Comparison of ENCODE assay signal across 1 cellular context in the genomic region with DNA sequence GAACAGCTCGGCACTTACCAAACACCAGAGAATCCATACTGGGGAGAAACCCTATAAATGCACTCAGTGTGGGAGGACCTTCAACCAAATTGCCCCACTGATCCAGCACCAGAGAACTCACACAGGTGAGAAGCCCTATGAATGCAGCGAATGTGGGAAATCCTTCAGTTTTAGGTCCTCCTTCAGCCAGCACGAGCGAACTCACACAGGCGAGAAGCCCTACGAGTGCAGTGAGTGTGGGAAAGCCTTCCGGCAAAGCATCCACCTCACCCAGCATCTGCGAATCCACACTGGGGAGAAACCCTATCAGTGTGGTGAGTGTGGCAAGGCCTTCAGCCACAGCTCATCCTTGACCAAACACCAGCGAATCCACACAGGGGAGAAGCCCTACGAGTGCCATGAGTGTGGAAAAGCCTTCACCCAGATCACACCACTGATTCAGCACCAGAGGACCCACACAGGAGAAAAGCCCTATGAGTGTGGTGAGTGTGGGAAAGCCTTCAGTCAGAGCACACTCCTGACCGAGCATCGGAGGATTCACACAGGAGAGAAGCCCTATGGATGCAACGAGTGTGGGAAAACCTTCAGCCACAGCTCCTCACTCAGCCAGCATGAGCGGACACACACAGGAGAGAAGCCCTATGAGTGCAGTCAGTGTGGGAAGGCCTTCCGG.
TF ChIP-seq lines count a peak whose summit lies in the region.

No MANE protein-coding gene starts in this region.

TF ChIP-seq in HepG2, 621 proteins besides CTCF, POLR2A, EP300 and RAD21:
- peak; percentile 53; the same call in 1 of the 2 replicates for TF ChIP-seq ZNF75D (CRISPR knock-in tag; IDR thresholded peaks at IDR 0.05; ENCODE audit: borderline replicate concordance)
- no peak for TF ChIP-seq MAFG (CRISPR knock-in tag; IDR thresholded peaks at IDR 0.05)
- TF ChIP-seq, protein P1, sequence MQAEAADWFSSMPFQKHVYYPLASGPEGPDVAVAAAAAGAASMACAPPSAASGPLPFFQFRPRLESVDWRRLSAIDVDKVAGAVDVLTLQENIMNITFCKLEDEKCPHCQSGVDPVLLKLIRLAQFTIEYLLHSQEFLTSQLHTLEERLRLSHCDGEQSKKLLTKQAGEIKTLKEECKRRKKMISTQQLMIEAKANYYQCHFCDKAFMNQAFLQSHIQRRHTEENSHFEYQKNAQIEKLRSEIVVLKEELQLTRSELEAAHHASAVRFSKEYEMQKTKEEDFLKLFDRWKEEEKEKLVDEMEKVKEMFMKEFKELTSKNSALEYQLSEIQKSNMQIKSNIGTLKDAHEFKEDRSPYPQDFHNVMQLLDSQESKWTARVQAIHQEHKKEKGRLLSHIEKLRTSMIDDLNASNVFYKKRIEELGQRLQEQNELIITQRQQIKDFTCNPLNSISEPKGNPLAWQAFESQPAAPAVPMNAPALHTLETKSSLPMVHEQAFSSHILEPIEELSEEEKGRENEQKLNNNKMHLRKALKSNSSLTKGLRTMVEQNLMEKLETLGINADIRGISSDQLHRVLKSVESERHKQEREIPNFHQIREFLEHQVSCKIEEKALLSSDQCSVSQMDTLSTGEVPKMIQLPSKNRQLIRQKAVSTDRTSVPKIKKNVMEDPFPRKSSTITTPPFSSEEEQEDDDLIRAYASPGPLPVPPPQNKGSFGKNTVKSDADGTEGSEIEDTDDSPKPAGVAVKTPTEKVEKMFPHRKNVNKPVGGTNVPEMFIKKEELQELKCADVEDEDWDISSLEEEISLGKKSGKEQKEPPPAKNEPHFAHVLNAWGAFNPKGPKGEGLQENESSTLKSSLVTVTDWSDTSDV (CRISPR knock-in tag; IDR thresholded peaks at IDR 0.05), result no peak
- no peak for TF ChIP-seq ZNF547 (CRISPR knock-in tag; IDR thresholded peaks at IDR 0.05)
- no peak for TF ChIP-seq ZNF720 (CRISPR knock-in tag; IDR thresholded peaks at IDR 0.05)
- TF ChIP-seq HDAC1 (CRISPR knock-in tag; IDR thresholded peaks at IDR 0.05), result no peak
- no peak for TF ChIP-seq ATAD3A (CRISPR knock-in tag; IDR thresholded peaks at IDR 0.05)
- TF ChIP-seq ZNF83 (CRISPR knock-in tag; IDR thresholded peaks at IDR 0.05; ENCODE audit: borderline replicate concordance), result no peak
- TF ChIP-seq PCBP1 (IDR thresholded peaks at IDR 0.05; ENCODE audit: borderline replicate concordance, low read depth, low read length), result no peak
